Comparison of ENCODE assay signal across 8 cellular contexts in genomic region chr5:32173394-32174010, GRCh38. TPM values are rescaled to one million over a fixed set of nuclear protein-coding genes. Genes with fewer than 3 reads are reported as not detected.
DNase-seq lines count a peak whose midpoint lies in the region; TF ChIP-seq lines count a peak whose summit lies in the region.

No MANE protein-coding gene starts in this region.

- H3K27me3 ChIP-seq in right atrium auricular region (no peaks in the 10 kb centered on the region), prostate gland (replicated peaks; ENCODE audit: insufficient read depth) (no peaks in the 10 kb centered on the region)

- H3K9me3 ChIP-seq in right atrium auricular region (no peaks in the 10 kb centered on the region), prostate gland (no peaks in the 10 kb centered on the region)

- TF ChIP-seq POLR2A in prostate gland (IDR thresholded peaks at IDR 0.05), result no peak

- TF ChIP-seq CTCF in LNCaP clone FGC (IDR thresholded peaks at IDR 0.05; ENCODE audit: control insufficient read depth, extremely low read depth, insufficient read depth) (no peak), right atrium auricular region (IDR thresholded peaks at IDR 0.05) (no peak), prostate gland (IDR thresholded peaks at IDR 0.05) (no peak)

- H3K4me1 ChIP-seq in right atrium auricular region, result peaks cover 0 to 36% of the 10 kb centered on the region in 2 donors
- peaks cover 9% of the 10 kb centered on the region for H3K4me1 ChIP-seq in prostate gland (replicated peaks)

- H3K4me3 ChIP-seq in LNCaP clone FGC (ENCODE audit: low read depth, low read length) (peak overlapping the region; percentile 96), right atrium auricular region (peak overlapping the region; percentile 71 to 78), prostate gland (peak overlapping the region; percentile 97 to 98)

- intact Hi-C loops in prostate gland (cut with DNase I), result loop anchor here (2.0 to 5.0 kb wide), 2 partner anchors 51 to 139 kb away; partner anchors contain the start of gene MTMR12

- DNase-seq in EH (ENCODE audit: low read depth), result peak; percentile 68
- peak; percentile 36 for DNase-seq in H4 (ENCODE audit: low spot score)
- no peak for DNase-seq in LNCaP clone FGC (ENCODE audit: low read depth)
- DNase-seq in SHP77 (lab: John Stamatoyannopoulos, UW), result peak; percentile 45 to 72
- DNase-seq in amygdala (lab: John Stamatoyannopoulos, UW), result peak in 46 of 56 donors; percentile 6 to 65 (median 34)
- DNase-seq in right atrium auricular region (ENCODE audit: low spot score), result peak; percentile 68
- DNase-seq in prostate gland (ENCODE audit: low spot score), result peak; percentile 43
- no peak for DNase-seq in NCI-H1436 treated with DMSO at 0.1 percent for 48 hours (lab: John Stamatoyannopoulos, UW)

- H3K27ac ChIP-seq in right atrium auricular region (peak overlapping the region; percentile 98 to 99), prostate gland (peak overlapping the region; percentile 100)

- peaks cover 13% of the 10 kb centered on the region for H3K36me3 ChIP-seq in right atrium auricular region
- H3K36me3 ChIP-seq in prostate gland, result no peaks in the 10 kb centered on the region

- WGBS in prostate gland, result under 1% methylated on average over 62 of the region's 70 CpGs

RNA-seq across cellular contexts. Expression of gene GOLPH3, which starts 0.6 kb away (rescaled TPM):
- 41.1 and 52.2 TPM in 2 replicates for total RNA-seq in H4 (2014; rRNA removed; shearing (Covaris generic))
- total RNA-seq in right atrium auricular region (10 to 100 TPM; 60.6 to 63.7 TPM), prostate gland (100 to 1,000 TPM; 118 to 259 TPM)

Comparison
In these comparisons a context has a peak if more than half of its experiments do, and no peak if none do; other contexts are left out.
1. DNase-seq: peak in EH (single experiment), H4 (single experiment), SHP77 (2 of 2), amygdala (46 of 56), right atrium auricular region (single experiment) and prostate gland (single experiment); none in LNCaP clone FGC (single experiment) and NCI-H1436 treated with DMSO at 0.1 percent for 48 hours (single experiment).
2. Peak in every context shown above with its lines, with median percentiles within 50 percentile points of each other: H3K4me3 ChIP-seq.